1 cellular context compared by ENCODE assay signal in the genomic region with DNA sequence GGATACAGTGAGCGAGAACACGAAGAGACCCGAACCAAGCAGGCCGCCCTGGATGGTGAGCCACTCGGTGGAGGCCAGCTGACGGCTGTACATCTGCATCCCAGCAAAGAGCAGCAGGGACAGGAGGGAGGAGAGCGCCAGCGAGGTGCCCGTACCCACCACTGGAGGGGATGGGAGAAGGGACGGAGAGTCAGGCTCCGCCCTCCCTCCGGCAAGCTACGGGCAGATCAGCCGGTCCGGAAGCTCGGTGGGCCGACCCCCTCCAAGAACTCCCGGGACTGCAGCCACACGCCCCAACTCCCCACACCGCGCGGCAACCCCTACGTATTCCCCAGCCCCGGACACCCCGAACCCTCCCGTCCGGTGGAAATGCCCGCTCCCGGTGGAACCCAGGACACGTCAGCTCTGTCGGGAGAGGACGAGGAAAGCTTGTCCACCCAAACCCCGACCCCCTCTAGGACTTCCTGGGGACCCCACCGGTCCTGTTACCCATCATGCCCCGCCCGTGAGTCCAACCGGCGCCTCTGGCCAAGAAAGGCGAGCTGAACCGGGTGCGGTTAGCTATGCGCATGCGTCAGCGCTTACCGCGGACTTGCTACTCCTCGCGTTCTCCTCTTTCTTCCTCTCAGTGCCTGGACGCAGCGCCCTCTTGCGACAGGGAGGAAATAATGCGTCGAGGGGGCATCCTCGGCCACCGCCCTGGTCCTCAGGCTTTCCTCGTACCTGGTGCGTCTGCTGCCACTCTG.
A peak's percentile ranks its signal among the peaks of the same experiment; 100 is the strongest.
TF ChIP-seq lines count a peak whose summit lies in the region.

A gene (minus strand): TSS at position 573 of the 746 bp plus-strand sequence. CDS start 80 bp downstream, at position 493.

TF ChIP-seq in IMR-90, 13 proteins besides CTCF, POLR2A, EP300 and RAD21 (continued from another document):
- TF ChIP-seq, protein P1, sequence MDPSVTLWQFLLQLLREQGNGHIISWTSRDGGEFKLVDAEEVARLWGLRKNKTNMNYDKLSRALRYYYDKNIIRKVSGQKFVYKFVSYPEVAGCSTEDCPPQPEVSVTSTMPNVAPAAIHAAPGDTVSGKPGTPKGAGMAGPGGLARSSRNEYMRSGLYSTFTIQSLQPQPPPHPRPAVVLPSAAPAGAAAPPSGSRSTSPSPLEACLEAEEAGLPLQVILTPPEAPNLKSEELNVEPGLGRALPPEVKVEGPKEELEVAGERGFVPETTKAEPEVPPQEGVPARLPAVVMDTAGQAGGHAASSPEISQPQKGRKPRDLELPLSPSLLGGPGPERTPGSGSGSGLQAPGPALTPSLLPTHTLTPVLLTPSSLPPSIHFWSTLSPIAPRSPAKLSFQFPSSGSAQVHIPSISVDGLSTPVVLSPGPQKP (IDR thresholded peaks at IDR 0.05; ENCODE audit: borderline replicate concordance, low read depth, low read length) = no peak
- no peak for TF ChIP-seq FOS (IDR thresholded peaks at IDR 0.05; ENCODE audit: low read depth, low read length)
- peak; percentile 85; the same call in 1 of the 2 replicates for TF ChIP-seq MAZ (IDR thresholded peaks at IDR 0.05; ENCODE audit: borderline replicate concordance, low read depth, low read length)
- no peak for TF ChIP-seq RFX5 (IDR thresholded peaks at IDR 0.05; ENCODE audit: low read depth, low read length)
- peak; percentile 21; the same call in 1 of the 2 replicates for TF ChIP-seq SMC3 (IDR thresholded peaks at IDR 0.05; ENCODE audit: low read depth, low read length)
- TF ChIP-seq RCOR1 (IDR thresholded peaks at IDR 0.05; ENCODE audit: insufficient replicate concordance, low read length) = peak; percentile 85
- no peak for TF ChIP-seq BHLHE40 (IDR thresholded peaks at IDR 0.05; ENCODE audit: low read depth, low read length)
- TF ChIP-seq CEBPB (IDR thresholded peaks at IDR 0.05; ENCODE audit: low read depth, low read length) = peak; percentile 54
- TF ChIP-seq NFE2L2 (IDR thresholded peaks at IDR 0.05; ENCODE audit: low read depth, low read length) = no peak
- TF ChIP-seq CHD1 (IDR thresholded peaks at IDR 0.05; ENCODE audit: low read depth, low read length) = no peak; the same call in 1 of the 2 replicates
